In genomic region chr15:47516576-47517371, GRCh38 we compare ENCODE assay signal across 31 cellular contexts.
DNase-seq lines count a peak whose midpoint lies in the region; ATAC-seq, FAIRE-seq and TF ChIP-seq lines count a peak whose summit lies in the region.
"Had no signal": no experiment of that assay in that cellular context is flagged by ENCODE, and none has a peak within 500 bp of the region (broad histone marks: within the 10 kb centered on the region; RNA-seq: fewer than 3 reads in every experiment).

No MANE protein-coding gene starts in this region.

- TF ChIP-seq POLR2A in endothelial cell of umbilical vein (IDR thresholded peaks at IDR 0.05; ENCODE audit: low read depth, low read length) (no peak), thyroid gland (IDR thresholded peaks at IDR 0.05) (no peak), adrenal gland (IDR thresholded peaks at IDR 0.05) (no peak)

- TF ChIP-seq CTCF in endothelial cell of umbilical vein (IDR thresholded peaks at IDR 0.05; ENCODE audit: extremely low read depth in 1 of 2, insufficient read depth in 1 of 2, low read depth in 1 of 2, low read length in 2 of 2), result no peak
- no peak for TF ChIP-seq CTCF in thyroid gland (IDR thresholded peaks at IDR 0.05)
- no peak for TF ChIP-seq CTCF in adrenal gland (IDR thresholded peaks at IDR 0.05)

- peaks cover 0 to 16% (median 0%) of the 10 kb centered on the region in 11 experiments; a peak in 2 of 22 replicates for H3K27me3 ChIP-seq in BLaER1 treated with 17β-estradiol and CSF1 and Interleukin-3, amounts not matched to agents 10 nM and 100 nM
- peaks cover 0 to 3% of the 10 kb centered on the region in 2 experiments for H3K27me3 ChIP-seq in endothelial cell of umbilical vein (ENCODE audit: control insufficient read depth in 2 of 2, insufficient read depth in 2 of 2, low read length in 2 of 2)
- no peaks in the 10 kb centered on the region for H3K27me3 ChIP-seq in thyroid gland
- no peaks in the 10 kb centered on the region for H3K27me3 ChIP-seq in adrenal gland
- H3K27me3 ChIP-seq: ovary, right lobe of liver, stomach, upper lobe of right lung had no signal

- dilution Hi-C loops in endothelial cell of umbilical vein (cut with MboI; ENCODE audit: extremely low pct_ligation_motif_present, low sequenced_read_pairs), result no loop called here

- no peak overlapping the region for H3K4me3 Mint-ChIP-seq in T-cell
- H3K4me3 Mint-ChIP-seq: activated naive CD8-positive, alpha-beta T cell treated with anti-CD3 and anti-CD28 coated beads, Interleukin-2, amount 10 ng/mL, durations not matched to agents 7 days and 5 days; activated T-helper 1 cell treated with anti-CD3 and anti-CD28 coated beads, Interleukin-12 subunit alpha, Interleukin-12 subunit beta, Interleukin-2, Interleukin-4 antibody, amounts not matched to agents 30 ng/mL and 10 ng/mL and 1 ng/mL, durations not matched to agents 14 hours and 24 hours and 36 hours; CD8-positive, alpha-beta T cell; central memory CD8-positive, alpha-beta T cell; immature natural killer cell; naive B cell had no signal

- DNase-seq in NCI-H69 (lab: John Stamatoyannopoulos, UW), result peak; percentile 10
- DNase-seq in endothelial cell of umbilical vein (ENCODE audit: low read depth, low spot score), result no peak
- peak; percentile 12 for DNase-seq in kidney tubule cell (ENCODE audit: low spot score)
- DNase-seq in thyroid gland, result no peak
- no peak for DNase-seq in adrenal gland
- DNase-seq in T-cell, result no peak
- DNase-seq: activated CD4-positive, alpha-beta T cell treated with anti-CD3 and anti-CD28 coated beads for 1 hour; activated naive CD8-positive, alpha-beta T cell treated with anti-CD3 and anti-CD28 coated beads, Interleukin-2, amount 10 ng/mL, durations not matched to agents 7 days and 5 days; CD8-positive, alpha-beta T cell; DMS79; effector memory CD4-positive, alpha-beta T cell; glutamatergic neuron; GOT3; immature natural killer cell; lower lobe of right lung; naive B cell; NCI-H1092; NCI-H526 treated with DMSO at 0.1 percent for 48 hours; OCI-M1; right lobe of liver; stimulated activated CD4-positive, alpha-beta T cell treated with anti-CD3 and anti-CD28 coated beads, Interleukin-2, amount 100 ng/mL, for 24 hours; stomach; upper lobe of right lung had no signal

- WGBS in thyroid gland, 2 donors, result 66 to 72% methylated on average over 3 of the region's 3 CpGs
- WGBS in adrenal gland, 4 donors, result 62 to 78% (median 70%) methylated on average over 3 of the region's 3 CpGs

- no peaks in the 10 kb centered on the region for H3K36me3 ChIP-seq in BLaER1 treated with 17β-estradiol and CSF1 and Interleukin-3, amounts not matched to agents 10 nM and 100 nM
- H3K36me3 ChIP-seq in endothelial cell of umbilical vein (ENCODE audit: control insufficient read depth in 2 of 2, extremely low read depth in 1 of 2, insufficient read depth in 2 of 2, low read length in 2 of 2) (no peaks in the 10 kb centered on the region), thyroid gland (no peaks in the 10 kb centered on the region), adrenal gland (replicated peaks in 1 of 2) (no peaks in the 10 kb centered on the region)
- H3K36me3 ChIP-seq: lower lobe of right lung, ovary, right lobe of liver, stomach, upper lobe of right lung had no signal

- peak overlapping the region in 6 of 11 experiments; percentile 12 to 77 (median 48); a peak in 10 of 22 replicates for H3K4me2 ChIP-seq in BLaER1 treated with 17β-estradiol and CSF1 and Interleukin-3, amounts not matched to agents 10 nM and 100 nM
- H3K4me2 ChIP-seq in endothelial cell of umbilical vein (ENCODE audit: insufficient read depth, low read length), result peak overlapping the region; percentile 84

- BruUV-seq in endothelial cell of umbilical vein (replicated peaks; lab: Mats Ljungman, UMichigan), result TSS peak; percentile 62

- no peaks in the 10 kb centered on the region for H3K79me2 ChIP-seq in endothelial cell of umbilical vein (ENCODE audit: control insufficient read depth, insufficient read depth, low read length)

- no peak overlapping the region for H3K9ac ChIP-seq in BLaER1 treated with 17β-estradiol and CSF1 and Interleukin-3, amounts not matched to agents 10 nM and 100 nM
- H3K9ac ChIP-seq in endothelial cell of umbilical vein (replicated peaks; ENCODE audit: extremely low read depth, insufficient read depth, low read length), result peak overlapping the region; percentile 58

- no peak for ATAC-seq in HG02884 (IDR thresholded peaks at IDR 0.05; ENCODE audit: unreplicated experiment)
- no peak for ATAC-seq in T-cell (replicated peaks in 1 of 4)
- ATAC-seq: CD8-positive, alpha-beta T cell; K562 had no signal

- POLR2A ChIA-PET in endothelial cell of umbilical vein (lab: Charles Lee) (no interaction called here), T-cell (lab: Charles Lee) (no interaction called here)

- H3K9me3 Mint-ChIP-seq in T-cell, result peaks cover 0 to 8% (median 0%) of the 10 kb centered on the region in 3 donors
- H3K9me3 Mint-ChIP-seq: activated naive CD8-positive, alpha-beta T cell treated with anti-CD3 and anti-CD28 coated beads, Interleukin-2, amount 10 ng/mL, durations not matched to agents 7 days and 5 days had no signal

- CTCF ChIA-PET in endothelial cell of umbilical vein (lab: Charles Lee) (interaction anchor here (1.0 to 2.7 kb wide), 13 partner anchors 9 to 1812 kb away, joined by 3 to 15 read pairs (median 4); partner anchors contain the start of gene SEMA6D), T-cell (lab: Charles Lee) (interaction anchor here in 1 of 2 donors (0.7 kb wide), 1 partner anchor 1011 kb away, joined by 3 read pairs; no protein-coding TSS in a partner anchor)

- no peaks in the 10 kb centered on the region for H3K4me1 Mint-ChIP-seq in T-cell
- H3K4me1 Mint-ChIP-seq: activated naive CD8-positive, alpha-beta T cell treated with anti-CD3 and anti-CD28 coated beads, Interleukin-2, amount 10 ng/mL, durations not matched to agents 7 days and 5 days; central memory CD8-positive, alpha-beta T cell; immature natural killer cell; naive B cell had no signal

- H2AFZ ChIP-seq in endothelial cell of umbilical vein (ENCODE audit: low read depth, low read length), result no peak overlapping the region

- intact Hi-C loops in endothelial cell of umbilical vein (cut with micrococcal nuclease), result loop anchor here (1.0 to 5.0 kb wide), 7 partner anchors 32 to 319 kb away; partner anchors contain the start of gene SEMA6D
- intact Hi-C loops in thyroid gland (cut with DNase I), result no loop called here
- intact Hi-C loops in adrenal gland (cut with DNase I), result no loop called here

- H3K4me3 ChIP-seq in BLaER1 treated with 17β-estradiol and CSF1 and Interleukin-3, amounts not matched to agents 10 nM and 100 nM, result no peak overlapping the region
- H3K4me3 ChIP-seq in endothelial cell of umbilical vein (replicated peaks in 1 of 3; ENCODE audit: insufficient read depth in 1 of 3, low read depth in 1 of 3, low read length in 3 of 3), result peak overlapping the region in 1 of 3 experiments; percentile 24
- no peak overlapping the region for H3K4me3 ChIP-seq in thyroid gland (replicated peaks in 1 of 3)
- no peak overlapping the region for H3K4me3 ChIP-seq in adrenal gland
- H3K4me3 ChIP-seq: K562, lower lobe of right lung, ovary, right lobe of liver, SK-N-MC, stomach, upper lobe of right lung had no signal

- peaks cover 0 to 32% (median 15%) of the 10 kb centered on the region in 10 experiments; a peak in 13 of 20 replicates for H3K4me1 ChIP-seq in BLaER1 treated with 17β-estradiol and CSF1 and Interleukin-3, amounts not matched to agents 10 nM and 100 nM
- H3K4me1 ChIP-seq in endothelial cell of umbilical vein (ENCODE audit: control insufficient read depth, extremely low read depth, insufficient read depth, low read length) (peaks cover 50% of the 10 kb centered on the region), thyroid gland (no peaks in the 10 kb centered on the region), adrenal gland (replicated peaks in 1 of 2) (no peaks in the 10 kb centered on the region)
- H3K4me1 ChIP-seq: right lobe of liver, stomach, upper lobe of right lung had no signal

- no peak for FAIRE-seq in endothelial cell of umbilical vein (lab: Jason Lieb, UNC)
- FAIRE-seq: GM18507, K562 had no signal

- H3K27ac Mint-ChIP-seq in T-cell, result no peak overlapping the region
- H3K27ac Mint-ChIP-seq: activated naive CD8-positive, alpha-beta T cell treated with anti-CD3 and anti-CD28 coated beads, Interleukin-2, amount 10 ng/mL, durations not matched to agents 7 days and 5 days; activated T-helper 1 cell treated with anti-CD3 and anti-CD28 coated beads, Interleukin-12 subunit alpha, Interleukin-12 subunit beta, Interleukin-2, Interleukin-4 antibody, amounts not matched to agents 30 ng/mL and 10 ng/mL and 1 ng/mL, durations not matched to agents 14 hours and 24 hours and 36 hours; CD8-positive, alpha-beta T cell; immature natural killer cell; naive B cell had no signal

- H3K27me3 Mint-ChIP-seq in T-cell, result peaks cover 0 to 2% of the 10 kb centered on the region in 2 donors
- H3K27me3 Mint-ChIP-seq: activated naive CD8-positive, alpha-beta T cell treated with anti-CD3 and anti-CD28 coated beads, Interleukin-2, amount 10 ng/mL, durations not matched to agents 7 days and 5 days; central memory CD8-positive, alpha-beta T cell; naive B cell had no signal

- no peaks in the 10 kb centered on the region; a peak in 1 of 22 replicates for H3K9me3 ChIP-seq in BLaER1 treated with 17β-estradiol and CSF1 and Interleukin-3, amounts not matched to agents 10 nM and 100 nM (replicated peaks in 1 of 11)
- H3K9me3 ChIP-seq in endothelial cell of umbilical vein (replicated peaks; ENCODE audit: control insufficient read depth, insufficient read depth, low read length) (no peaks in the 10 kb centered on the region), thyroid gland (no peaks in the 10 kb centered on the region), adrenal gland (replicated peaks in 1 of 3) (no peaks in the 10 kb centered on the region)
- H3K9me3 ChIP-seq: lower lobe of right lung, ovary, right lobe of liver, stomach, upper lobe of right lung had no signal

- H3K9me1 ChIP-seq in endothelial cell of umbilical vein (replicated peaks; ENCODE audit: control insufficient read depth, extremely low read depth, insufficient read depth, low read length), result no peaks in the 10 kb centered on the region

- 0 out of 22 replicates have a peak overlapping the region, but pooled peaks of 2 of the 11 experiments have one; percentile 16 to 30 for H3K27ac ChIP-seq in BLaER1 treated with 17β-estradiol and CSF1 and Interleukin-3, amounts not matched to agents 10 nM and 100 nM
- H3K27ac ChIP-seq in endothelial cell of umbilical vein (ENCODE audit: insufficient read depth, low read depth, low read length), result peak overlapping the region; percentile 66
- no peak overlapping the region for H3K27ac ChIP-seq in thyroid gland
- no peak overlapping the region for H3K27ac ChIP-seq in adrenal gland
- H3K27ac ChIP-seq: lower lobe of right lung, right lobe of liver, SK-N-MC, upper lobe of right lung had no signal

- H4K20me1 ChIP-seq in BLaER1 treated with 17β-estradiol and CSF1 and Interleukin-3, amounts not matched to agents 10 nM and 100 nM, result no peaks in the 10 kb centered on the region
- no peaks in the 10 kb centered on the region for H4K20me1 ChIP-seq in endothelial cell of umbilical vein (replicated peaks; ENCODE audit: control insufficient read depth, extremely low read depth, insufficient read depth, low read length)

- H3K36me3 Mint-ChIP-seq in T-cell, result no peaks in the 10 kb centered on the region
- H3K36me3 Mint-ChIP-seq: activated naive CD8-positive, alpha-beta T cell treated with anti-CD3 and anti-CD28 coated beads, Interleukin-2, amount 10 ng/mL, durations not matched to agents 7 days and 5 days; CD8-positive, alpha-beta T cell; immature natural killer cell; naive B cell had no signal

Comparison
In these comparisons a context has a peak if more than half of its experiments do, and no peak if none do; other contexts are left out.
1. DNase-seq: peak in NCI-H69 (single experiment) and kidney tubule cell (single experiment); none in endothelial cell of umbilical vein (single experiment), thyroid gland (0 of 2), adrenal gland (0 of 7) and T-cell (0 of 34).